In genomic region chr4:8270418-8270771, GRCh38 we compare ENCODE assay signal across 11 cellular contexts. TPM values are rescaled to one million over a fixed set of nuclear protein-coding genes. Genes with fewer than 3 reads are reported as not detected.
A peak's percentile ranks its signal among the peaks of the same experiment; 100 is the strongest.
DNase-seq lines count a peak whose midpoint lies in the region; TF ChIP-seq lines count a peak whose summit lies in the region.
"Had no signal": no experiment of that assay in that cellular context is flagged by ENCODE, and none has a peak within 500 bp of the region (broad histone marks: within the 10 kb centered on the region; RNA-seq: fewer than 3 reads in every experiment).

No MANE protein-coding gene starts in this region.

- H3K36me3 ChIP-seq in HUES48 (ENCODE audit: control insufficient read depth, insufficient read depth, low read length) = no peaks in the 10 kb centered on the region
- no peaks in the 10 kb centered on the region for H3K36me3 ChIP-seq in duodenal mucosa (ENCODE audit: control insufficient read depth in 1 of 2, insufficient read depth in 2 of 2, low read length in 2 of 2)
- H3K36me3 ChIP-seq in muscle layer of colon (ENCODE audit: insufficient read depth, low read length) = no peaks in the 10 kb centered on the region
- H3K36me3 ChIP-seq in testis (ENCODE audit: low read depth, missing control alignments) = no peaks in the 10 kb centered on the region
- no peaks in the 10 kb centered on the region for H3K36me3 ChIP-seq in brain microvascular endothelial cell (replicated peaks)
- H3K36me3 ChIP-seq: pancreas had no signal

- no peak for TF ChIP-seq POLR2A in testis (IDR thresholded peaks at IDR 0.05)

- in situ Hi-C loops in brain microvascular endothelial cell (cut with HindIII; ENCODE audit: low pct_ligation_motif_present, low sequenced_read_pairs) = loop anchor here (25.0 kb wide), 1 partner anchor 142 kb away; no protein-coding TSS in a partner anchor

- CTCF ChIA-PET in GM10248 (lab: Yijun Ruan, JAX) = no interaction called here

- no peaks in the 10 kb centered on the region for H3K9me3 ChIP-seq in HUES48 (ENCODE audit: control insufficient read depth, insufficient read depth, low read length)
- no peaks in the 10 kb centered on the region for H3K9me3 ChIP-seq in duodenal mucosa (ENCODE audit: control insufficient read depth in 1 of 2, low read length in 2 of 2)
- H3K9me3 ChIP-seq in muscle layer of colon (ENCODE audit: low read length) = no peaks in the 10 kb centered on the region
- no peaks in the 10 kb centered on the region for H3K9me3 ChIP-seq in testis
- H3K9me3 ChIP-seq: pancreas had no signal

- TF ChIP-seq CTCF in testis (IDR thresholded peaks at IDR 0.05) (no peak), brain microvascular endothelial cell (IDR thresholded peaks at IDR 0.05; ENCODE audit: low read depth, low read length, missing control alignments) (no peak), GM10248 (IDR thresholded peaks at IDR 0.05; ENCODE audit: control extremely low read depth, extremely low read depth, low read depth, missing control alignments) (no peak)

- POLR2A ChIA-PET in GM10248 (lab: Yijun Ruan, JAX) = no interaction called here

- H3K9ac ChIP-seq in HUES48 (ENCODE audit: low read depth, low read length) (no peak overlapping the region), duodenal mucosa (ENCODE audit: low read depth in 1 of 2, low read length in 2 of 2) (no peak overlapping the region), muscle layer of colon (ENCODE audit: low read length) (no peak overlapping the region)

- no peak for DNase-seq in testis
- DNase-seq in brain microvascular endothelial cell = no peak
- DNase-seq in GM10248 (ENCODE audit: extremely low spot score) = no peak
- DNase-seq in HCEC 1CT = no peak
- no peak for DNase-seq in activated T-cell treated with anti-CD3 and anti-CD28 coated beads for 4 hours
- DNase-seq: activated CD4-positive, alpha-beta memory T cell treated with anti-CD3 and anti-CD28 coated beads for 36 hours; activated naive CD4-positive, alpha-beta T cell had no signal

- H3K4me1 ChIP-seq in HUES48 (ENCODE audit: control insufficient read depth, insufficient read depth, low read length) (no peaks in the 10 kb centered on the region; the same call in 1 of the 2 replicates), duodenal mucosa (ENCODE audit: control insufficient read depth in 1 of 2, insufficient read depth in 2 of 2, low read length in 2 of 2) (peaks cover 0 to 4% of the 10 kb centered on the region in 2 donors), muscle layer of colon (ENCODE audit: insufficient read depth, low read length) (peaks cover 70% of the 10 kb centered on the region), testis (peaks cover 26% of the 10 kb centered on the region)
- H3K4me1 ChIP-seq: pancreas had no signal

- H3K27me3 ChIP-seq in HUES48 (ENCODE audit: control insufficient read depth, insufficient read depth, low read length) (peaks cover 33% of the 10 kb centered on the region), duodenal mucosa (ENCODE audit: control insufficient read depth in 1 of 2, insufficient read depth in 2 of 2, low read length in 2 of 2) (peaks cover 18 to 24% of the 10 kb centered on the region in 2 donors), muscle layer of colon (ENCODE audit: control insufficient read depth in 1 of 2, insufficient read depth in 2 of 2, low read length in 2 of 2) (no peaks in the 10 kb centered on the region), testis (no peaks in the 10 kb centered on the region), brain microvascular endothelial cell (replicated peaks) (peaks cover 6% of the 10 kb centered on the region)

- 34 to 44% methylated on average over 4 to 10 of the region's 11 CpGs for WGBS in testis, 2 donors

- intact Hi-C loops in testis (cut with DNase I; ENCODE audit: low total_unique reads) = no loop called here

- H3K27ac ChIP-seq in HUES48 (ENCODE audit: low read depth, low read length) (no peak overlapping the region), duodenal mucosa (ENCODE audit: low read depth, low read length) (no peak overlapping the region), muscle layer of colon (ENCODE audit: low read depth, low read length) (peak overlapping the region; percentile 41), testis (peak overlapping the region in 1 of 2 donors; percentile 13), brain microvascular endothelial cell (no peak overlapping the region)
- H3K27ac ChIP-seq: pancreas had no signal

- H3K4me3 ChIP-seq in HUES48 (ENCODE audit: low read depth, low read length) (peak overlapping the region; percentile 64; the same call in 1 of the 2 replicates), duodenal mucosa (ENCODE audit: low read depth in 1 of 2, low read length in 2 of 2) (peak overlapping the region; percentile 19 to 40), muscle layer of colon (ENCODE audit: low read depth in 1 of 2, low read length in 2 of 2) (peak overlapping the region; percentile 50 to 56), testis (peak overlapping the region; percentile 45 to 58), brain microvascular endothelial cell (ENCODE audit: low read depth, low read length) (no peak overlapping the region)

RNA-seq across cellular contexts. Expression of gene HTRA3, which starts 0.8 kb away (rescaled TPM):
- total RNA-seq in testis = 10 to 100 TPM in 1 of 2 donors, 1 to 10 TPM in 1; 6.1 to 12.2 TPM
- polyA plus RNA-seq in testis (ENCODE audit: insufficient read depth, low read depth, low replicate concordance) = 17.3 TPM
- total RNA-seq: activated CD4-positive, alpha-beta memory T cell treated with anti-CD3 and anti-CD28 coated beads for 36 hours had no signal
